9 cellular contexts compared by ENCODE assay signal in the genomic region with DNA sequence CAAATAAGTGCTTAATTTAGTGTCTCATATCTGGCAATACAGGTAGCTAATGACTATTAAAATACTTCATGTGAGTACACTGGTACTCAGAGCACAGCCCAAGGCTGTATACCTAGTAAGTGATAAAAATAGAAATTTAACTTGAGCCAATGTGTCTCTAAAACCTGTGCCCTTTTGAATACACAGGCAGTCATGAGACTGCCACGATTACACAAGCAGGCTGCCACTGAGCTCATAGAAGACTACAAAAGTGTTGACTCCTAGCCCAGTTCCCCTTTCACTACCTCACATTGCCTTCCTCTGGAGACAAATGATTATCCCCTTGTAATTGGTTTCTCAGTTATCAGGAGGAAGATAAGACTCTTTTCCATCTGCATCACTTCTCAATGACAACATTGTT.
DNase-seq lines count a peak whose midpoint lies in the region; ATAC-seq lines count a peak whose summit lies in the region.
"Had no signal": no experiment of that assay in that cellular context is flagged by ENCODE, and none has a peak within 500 bp of the region (broad histone marks: within the 10 kb centered on the region; RNA-seq: fewer than 3 reads in every experiment).

No MANE protein-coding gene starts in this region.

- H3K4me3 Mint-ChIP-seq in stimulated activated memory B cell treated with anti-CD40 and anti-IgM and Interleukin-4, amounts not matched to agents 10 μg/mL and 1 μg/mL and 100 μg/mL, for 72 hours: no peak overlapping the region
- H3K4me3 Mint-ChIP-seq: activated CD8-positive, alpha-beta T cell treated with anti-CD3 and anti-CD28 coated beads, Interleukin-2, amount 10 ng/mL, durations not matched to agents 7 days and 5 days had no signal

- no peaks in the 10 kb centered on the region for H3K27me3 Mint-ChIP-seq in stimulated activated memory B cell treated with anti-CD40 and anti-IgM and Interleukin-4, amounts not matched to agents 10 μg/mL and 1 μg/mL and 100 μg/mL, for 72 hours

- peaks cover 4% of the 10 kb centered on the region for H3K9me3 Mint-ChIP-seq in stimulated activated memory B cell treated with anti-CD40 and anti-IgM and Interleukin-4, amounts not matched to agents 10 μg/mL and 1 μg/mL and 100 μg/mL, for 72 hours

- DNase-seq in SIG-M5 treated with dmso at 0.1 percent for 504 hours (lab: John Stamatoyannopoulos, UW; ENCODE audit: unreplicated experiment) (peak; percentile 27), SIG-M5 (lab: John Stamatoyannopoulos, UW) (no peak), astrocyte of the hippocampus (ENCODE audit: low read depth, low spot score) (peak; percentile 57), inferior parietal cortex (ENCODE audit: extremely low spot score) (peak; percentile 5), ureter (ENCODE audit: low spot score) (peak; percentile 46)
- no peak for DNase-seq in activated naive CD4-positive, alpha-beta T cell (lab: John Stamatoyannopoulos, UW)
- no peak for DNase-seq in stimulated activated CD4-positive, alpha-beta T cell treated with anti-CD3 and anti-CD28 coated beads, Interleukin-12 subunit alpha, Interleukin-12 subunit beta, amount 100 ng/mL, for 4 hours
- DNase-seq: activated CD8-positive, alpha-beta T cell treated with anti-CD3 and anti-CD28 coated beads, Interleukin-2, amount 10 ng/mL, durations not matched to agents 7 days and 5 days had no signal

- no peaks in the 10 kb centered on the region for H3K4me1 Mint-ChIP-seq in stimulated activated memory B cell treated with anti-CD40 and anti-IgM and Interleukin-4, amounts not matched to agents 10 μg/mL and 1 μg/mL and 100 μg/mL, for 72 hours

- H3K27ac Mint-ChIP-seq in stimulated activated memory B cell treated with anti-CD40 and anti-IgM and Interleukin-4, amounts not matched to agents 10 μg/mL and 1 μg/mL and 100 μg/mL, for 72 hours: no peak overlapping the region
- H3K27ac Mint-ChIP-seq: activated CD8-positive, alpha-beta T cell treated with anti-CD3 and anti-CD28 coated beads, Interleukin-2, amount 10 ng/mL, durations not matched to agents 7 days and 5 days had no signal

- no peaks in the 10 kb centered on the region for H3K36me3 Mint-ChIP-seq in stimulated activated memory B cell treated with anti-CD40 and anti-IgM and Interleukin-4, amounts not matched to agents 10 μg/mL and 1 μg/mL and 100 μg/mL, for 72 hours

- no peak for ATAC-seq in stimulated activated memory B cell treated with anti-CD40 and anti-IgM and Interleukin-4, amounts not matched to agents 10 μg/mL and 1 μg/mL and 100 μg/mL, for 72 hours
- ATAC-seq: activated CD8-positive, alpha-beta T cell treated with anti-CD3 and anti-CD28 coated beads, Interleukin-2, amount 10 ng/mL, durations not matched to agents 7 days and 5 days had no signal

Comparison
In these comparisons a context has a peak if more than half of its experiments do, and no peak if none do; other contexts are left out.
1. DNase-seq: peak in SIG-M5 treated with dmso at 0.1 percent for 504 hours (single experiment), astrocyte of the hippocampus (single experiment), inferior parietal cortex (single experiment) and ureter (single experiment); none in SIG-M5 (single experiment), activated naive CD4-positive, alpha-beta T cell (0 of 4) and stimulated activated CD4-positive, alpha-beta T cell treated with anti-CD3 and anti-CD28 coated beads, Interleukin-12 subunit alpha, Interleukin-12 subunit beta, amount 100 ng/mL, for 4 hours (single experiment).